Comparison of ENCODE assay signal across 30 cellular contexts in genomic region chr1:102732927-102733326, GRCh38.
DNase-seq lines count a peak whose midpoint lies in the region; ATAC-seq, FAIRE-seq and TF ChIP-seq lines count a peak whose summit lies in the region.
"Had no signal": no experiment of that assay in that cellular context is flagged by ENCODE, and none has a peak within 500 bp of the region (broad histone marks: within the 10 kb centered on the region; RNA-seq: fewer than 3 reads in every experiment).

No MANE protein-coding gene starts in this region.

- H3K9me3 Mint-ChIP-seq in activated CD8-positive, alpha-beta T cell treated with anti-CD3 and anti-CD28 coated beads, Interleukin-2, amount 10 ng/mL, durations not matched to agents 7 days and 5 days (ENCODE audit: insufficient read depth), result no peaks in the 10 kb centered on the region
- H3K9me3 Mint-ChIP-seq in glutamatergic neuron (ENCODE audit: unreplicated experiment), result peaks cover 2% of the 10 kb centered on the region
- H3K9me3 Mint-ChIP-seq: activated naive CD4-positive, alpha-beta T cell treated with anti-CD3 and anti-CD28 coated beads, Interleukin-2, amount 10 ng/mL, durations not matched to agents 7 days and 5 days; CD14-positive monocyte; dendritic cell treated with granulocyte-macrophage colony-stimulating factor and Interleukin-4, amounts not matched to agents 40 ng/mL and 50 ng/mL, for 4 days; nephron had no signal

- no peak for ATAC-seq in activated CD8-positive, alpha-beta T cell treated with anti-CD3 and anti-CD28 coated beads, Interleukin-2, amount 10 ng/mL, durations not matched to agents 7 days and 5 days
- ATAC-seq: activated T-helper 17 cell treated with anti-CD3 and anti-CD28 coated beads, Interleukin-2, amount 50 U/mL, for 72 hours; K562; mucosa of descending colon; stimulated activated memory B cell treated with anti-CD40 and anti-IgM and Interleukin-4, amounts not matched to agents 10 μg/mL and 1 μg/mL and 100 μg/mL, for 72 hours; T-cell had no signal

- no peaks in the 10 kb centered on the region for H3K36me3 Mint-ChIP-seq in activated CD8-positive, alpha-beta T cell treated with anti-CD3 and anti-CD28 coated beads, Interleukin-2, amount 10 ng/mL, durations not matched to agents 7 days and 5 days (ENCODE audit: low read depth)
- H3K36me3 Mint-ChIP-seq in glutamatergic neuron (ENCODE audit: unreplicated experiment), result no peaks in the 10 kb centered on the region
- H3K36me3 Mint-ChIP-seq: activated naive CD4-positive, alpha-beta T cell treated with anti-CD3 and anti-CD28 coated beads, Interleukin-2, amount 10 ng/mL, durations not matched to agents 7 days and 5 days; CD14-positive monocyte; stimulated activated memory B cell treated with anti-CD40 and anti-IgM and Interleukin-4, amounts not matched to agents 10 μg/mL and 1 μg/mL and 100 μg/mL, for 72 hours; T-cell had no signal

- no peak overlapping the region for H3K4me3 Mint-ChIP-seq in activated CD8-positive, alpha-beta T cell treated with anti-CD3 and anti-CD28 coated beads, Interleukin-2, amount 10 ng/mL, durations not matched to agents 7 days and 5 days
- H3K4me3 Mint-ChIP-seq in glutamatergic neuron (ENCODE audit: unreplicated experiment), result no peak overlapping the region
- H3K4me3 Mint-ChIP-seq: activated naive CD4-positive, alpha-beta T cell treated with anti-CD3 and anti-CD28 coated beads, Interleukin-2, amount 10 ng/mL, durations not matched to agents 7 days and 5 days; activated T-helper 17 cell treated with anti-CD3 and anti-CD28 coated beads, Interleukin-2, amount 50 U/mL, for 72 hours; CD14-positive monocyte; dendritic cell treated with granulocyte-macrophage colony-stimulating factor and Interleukin-4, amounts not matched to agents 40 ng/mL and 50 ng/mL, for 4 days; nephron; stimulated activated memory B cell treated with anti-CD40 and anti-IgM and Interleukin-4, amounts not matched to agents 10 μg/mL and 1 μg/mL and 100 μg/mL, for 72 hours; T-cell had no signal

- no peaks in the 10 kb centered on the region for H3K27me3 Mint-ChIP-seq in activated CD8-positive, alpha-beta T cell treated with anti-CD3 and anti-CD28 coated beads, Interleukin-2, amount 10 ng/mL, durations not matched to agents 7 days and 5 days (ENCODE audit: low read depth)
- H3K27me3 Mint-ChIP-seq in glutamatergic neuron (ENCODE audit: unreplicated experiment), result no peaks in the 10 kb centered on the region
- H3K27me3 Mint-ChIP-seq: activated naive CD4-positive, alpha-beta T cell treated with anti-CD3 and anti-CD28 coated beads, Interleukin-2, amount 10 ng/mL, durations not matched to agents 7 days and 5 days; activated T-helper 17 cell treated with anti-CD3 and anti-CD28 coated beads, Interleukin-2, amount 50 U/mL, for 72 hours; dendritic cell treated with granulocyte-macrophage colony-stimulating factor and Interleukin-4, amounts not matched to agents 40 ng/mL and 50 ng/mL, for 4 days; stimulated activated memory B cell treated with anti-CD40 and anti-IgM and Interleukin-4, amounts not matched to agents 10 μg/mL and 1 μg/mL and 100 μg/mL, for 72 hours; T-cell had no signal

- CTCF ChIA-PET in activated CD8-positive, alpha-beta T cell treated with anti-CD3 and anti-CD28 coated beads, Interleukin-2, amount 10 ng/mL, durations not matched to agents 7 days and 5 days (lab: Charles Lee), result no interaction called here

- FAIRE-seq in urothelium cell line (lab: Jason Lieb, UNC), result no peak
- FAIRE-seq: HTR-8/SVneo, K562, RCC 7860 had no signal

- no peaks in the 10 kb centered on the region for H3K4me1 Mint-ChIP-seq in activated CD8-positive, alpha-beta T cell treated with anti-CD3 and anti-CD28 coated beads, Interleukin-2, amount 10 ng/mL, durations not matched to agents 7 days and 5 days (ENCODE audit: low read depth)
- peaks cover 3% of the 10 kb centered on the region for H3K4me1 Mint-ChIP-seq in glutamatergic neuron (ENCODE audit: low read depth, unreplicated experiment)
- H3K4me1 Mint-ChIP-seq: activated naive CD4-positive, alpha-beta T cell treated with anti-CD3 and anti-CD28 coated beads, Interleukin-2, amount 10 ng/mL, durations not matched to agents 7 days and 5 days; activated T-helper 17 cell treated with anti-CD3 and anti-CD28 coated beads, Interleukin-2, amount 50 U/mL, for 72 hours; CD14-positive monocyte; stimulated activated memory B cell treated with anti-CD40 and anti-IgM and Interleukin-4, amounts not matched to agents 10 μg/mL and 1 μg/mL and 100 μg/mL, for 72 hours; T-cell had no signal

- POLR2A ChIA-PET in activated CD8-positive, alpha-beta T cell treated with anti-CD3 and anti-CD28 coated beads, Interleukin-2, amount 10 ng/mL, durations not matched to agents 7 days and 5 days (lab: Charles Lee), result no interaction called here

- no peak overlapping the region for H3K4me3 ChIP-seq in foreskin fibroblast (ENCODE audit: low read depth in 1 of 2, low read length in 2 of 2)
- H3K4me3 ChIP-seq: hepatocyte, K562, lung, MG63, mucosa of descending colon, SJSA1 had no signal

- no peak for TF ChIP-seq CTCF in foreskin fibroblast (IDR thresholded peaks at IDR 0.05; ENCODE audit: low read depth, low read length)
- no peak for TF ChIP-seq CTCF in glutamatergic neuron (IDR thresholded peaks at IDR 0.05; ENCODE audit: partially characterized antibody, unreplicated experiment)

- H3K27ac Mint-ChIP-seq in activated CD8-positive, alpha-beta T cell treated with anti-CD3 and anti-CD28 coated beads, Interleukin-2, amount 10 ng/mL, durations not matched to agents 7 days and 5 days, result no peak overlapping the region
- H3K27ac Mint-ChIP-seq in glutamatergic neuron (ENCODE audit: unreplicated experiment), result no peak overlapping the region
- H3K27ac Mint-ChIP-seq: activated naive CD4-positive, alpha-beta T cell treated with anti-CD3 and anti-CD28 coated beads, Interleukin-2, amount 10 ng/mL, durations not matched to agents 7 days and 5 days; activated T-helper 17 cell treated with anti-CD3 and anti-CD28 coated beads, Interleukin-2, amount 50 U/mL, for 72 hours; CD14-positive monocyte; dendritic cell treated with granulocyte-macrophage colony-stimulating factor and Interleukin-4, amounts not matched to agents 40 ng/mL and 50 ng/mL, for 4 days; nephron; stimulated activated memory B cell treated with anti-CD40 and anti-IgM and Interleukin-4, amounts not matched to agents 10 μg/mL and 1 μg/mL and 100 μg/mL, for 72 hours; T-cell had no signal

- DNase-seq in NCI-H226 (peak; percentile 40), astrocyte of the hippocampus (ENCODE audit: low read depth, low spot score) (peak; percentile 2), foreskin fibroblast (peak; percentile 3 to 39), urothelium cell line (ENCODE audit: low spot score) (peak; percentile 7), glutamatergic neuron (no peak), AG08396 (ENCODE audit: low spot score) (no peak)
- no peak for DNase-seq in activated CD8-positive, alpha-beta T cell treated with anti-CD3 and anti-CD28 coated beads, Interleukin-2, amount 10 ng/mL, durations not matched to agents 7 days and 5 days
- DNase-seq: activated CD4-positive, alpha-beta T cell treated with anti-CD3 and anti-CD28 coated beads for 4 hours; activated naive CD4-positive, alpha-beta T cell treated with anti-CD3 and anti-CD28 coated beads, Interleukin-2, amount 10 ng/mL, durations not matched to agents 7 days and 5 days; amygdala; DMS79; MG63; mucosa of descending colon; NCI-H2029; NCI-H345; NCI-H82; substantia nigra; T-cell; WERI-Rb-1 had no signal

Comparison
In these comparisons a context has a peak if more than half of its experiments do, and no peak if none do; other contexts are left out.
1. DNase-seq: peak in NCI-H226 (single experiment), astrocyte of the hippocampus (single experiment), foreskin fibroblast (2 of 2) and urothelium cell line (single experiment); none in activated CD8-positive, alpha-beta T cell treated with anti-CD3 and anti-CD28 coated beads, Interleukin-2, amount 10 ng/mL, durations not matched to agents 7 days and 5 days (single experiment), glutamatergic neuron (single experiment) and AG08396 (single experiment).